20 cellular contexts compared by ENCODE assay signal in genomic region chr2:127578411-127578810, GRCh38. TPM values are rescaled to one million over a fixed set of nuclear protein-coding genes. Genes with fewer than 3 reads are reported as not detected.
DNase-seq lines count a peak whose midpoint lies in the region; ATAC-seq, FAIRE-seq and TF ChIP-seq lines count a peak whose summit lies in the region.
"Had no signal": no experiment of that assay in that cellular context is flagged by ENCODE, and none has a peak within 500 bp of the region (broad histone marks: within the 10 kb centered on the region; RNA-seq: fewer than 3 reads in every experiment).

No MANE protein-coding gene starts in this region.

- dilution Hi-C loops in endothelial cell of umbilical vein (cut with MboI; ENCODE audit: extremely low pct_ligation_motif_present, low sequenced_read_pairs): no loop called here

- peak overlapping the region; percentile 8 for H2AFZ ChIP-seq in endothelial cell of umbilical vein (ENCODE audit: low read depth, low read length)
- H2AFZ ChIP-seq: PC-9 had no signal

- no peaks in the 10 kb centered on the region for H3K9me3 Mint-ChIP-seq in stimulated activated naive B cell treated with anti-CD40 and anti-IgM and Interleukin-4, amounts not matched to agents 10 μg/mL and 1 μg/mL and 100 μg/mL, for 72 hours
- H3K9me3 Mint-ChIP-seq in endodermal cell: no peaks in the 10 kb centered on the region
- H3K9me3 Mint-ChIP-seq: CD14-positive monocyte had no signal

- H3K4me3 ChIP-seq in endothelial cell of umbilical vein (replicated peaks in 1 of 3; ENCODE audit: insufficient read depth in 1 of 3, low read depth in 1 of 3, low read length in 3 of 3) (no peak overlapping the region), endodermal cell (ENCODE audit: low read length) (no peak overlapping the region), BE2C (ENCODE audit: low read depth, low read length) (no peak overlapping the region)
- H3K4me3 ChIP-seq: PC-9 had no signal

- CTCF ChIA-PET in endothelial cell of umbilical vein (lab: Charles Lee): interaction anchor here (7.0 kb wide), 1 partner anchor 13 kb away, joined by 61 read pairs; no protein-coding TSS in a partner anchor

- H3K9ac ChIP-seq in endothelial cell of umbilical vein (replicated peaks; ENCODE audit: extremely low read depth, insufficient read depth, low read length): no peak overlapping the region
- H3K9ac ChIP-seq in endodermal cell (ENCODE audit: extremely low read depth, low read length, poor library complexity, severe bottlenecking): no peak overlapping the region
- H3K9ac ChIP-seq: KMS-11 had no signal

- no peaks in the 10 kb centered on the region for H3K79me2 ChIP-seq in endothelial cell of umbilical vein (ENCODE audit: control insufficient read depth, insufficient read depth, low read length)

- H3K27ac Mint-ChIP-seq in stimulated activated naive B cell treated with anti-CD40 and anti-IgM and Interleukin-4, amounts not matched to agents 10 μg/mL and 1 μg/mL and 100 μg/mL, for 72 hours: peak overlapping the region; percentile 95
- H3K27ac Mint-ChIP-seq in endodermal cell: no peak overlapping the region

- intact Hi-C loops in endothelial cell of umbilical vein (cut with micrococcal nuclease): no loop called here

- H3K4me3 Mint-ChIP-seq in stimulated activated naive B cell treated with anti-CD40 and anti-IgM and Interleukin-4, amounts not matched to agents 10 μg/mL and 1 μg/mL and 100 μg/mL, for 72 hours: no peak overlapping the region
- no peak overlapping the region for H3K4me3 Mint-ChIP-seq in endodermal cell
- H3K4me3 Mint-ChIP-seq: CD14-positive monocyte had no signal

- peak; percentile 30 for DNase-seq in activated CD8-positive, alpha-beta memory T cell treated with anti-CD3 and anti-CD28 coated beads, Interleukin-2, amount 50 U/mL, for 48 hours
- no peak for DNase-seq in activated CD8-positive, alpha-beta memory T cell treated with anti-CD3 and anti-CD28 coated beads for 24 hours
- DNase-seq in GM19239 (ENCODE audit: insufficient read length, low spot score): no peak
- DNase-seq in endothelial cell of umbilical vein (ENCODE audit: low read depth, low spot score): no peak
- no peak for DNase-seq in stimulated activated naive B cell treated with anti-CD40 and anti-IgM and Interleukin-4, amounts not matched to agents 10 μg/mL and 1 μg/mL and 100 μg/mL, for 72 hours
- no peak for DNase-seq in activated gamma-delta T cell (lab: John Stamatoyannopoulos, UW)
- DNase-seq in endodermal cell: no peak
- DNase-seq in BE2C: no peak
- DNase-seq: COR-L47, EL, GOT3, NCI-H1092, NCI-H146, NCI-H2081, NCI-H748 treated with DMSO at 0.1 percent for 48 hours had no signal

- H3K27me3 ChIP-seq in endothelial cell of umbilical vein (ENCODE audit: control insufficient read depth in 2 of 2, insufficient read depth in 2 of 2, low read length in 2 of 2) (peaks cover 2 to 3% of the 10 kb centered on the region in 2 experiments), endodermal cell (ENCODE audit: control insufficient read depth, insufficient read depth, low read length, poor library complexity, severe bottlenecking) (no peaks in the 10 kb centered on the region), BE2C (no peaks in the 10 kb centered on the region)

- peaks cover 36 to 48% of the 10 kb centered on the region in 2 donors for H3K4me1 Mint-ChIP-seq in stimulated activated naive B cell treated with anti-CD40 and anti-IgM and Interleukin-4, amounts not matched to agents 10 μg/mL and 1 μg/mL and 100 μg/mL, for 72 hours
- peaks cover 14% of the 10 kb centered on the region for H3K4me1 Mint-ChIP-seq in endodermal cell

- no peaks in the 10 kb centered on the region for H3K4me1 ChIP-seq in endothelial cell of umbilical vein (ENCODE audit: control insufficient read depth, extremely low read depth, insufficient read depth, low read length)
- no peaks in the 10 kb centered on the region for H3K4me1 ChIP-seq in endodermal cell (ENCODE audit: control insufficient read depth, insufficient read depth, low read length)
- H3K4me1 ChIP-seq in BE2C: no peaks in the 10 kb centered on the region

- H3K9me3 ChIP-seq in endothelial cell of umbilical vein (replicated peaks; ENCODE audit: control insufficient read depth, insufficient read depth, low read length) (no peaks in the 10 kb centered on the region), endodermal cell (ENCODE audit: control insufficient read depth, low read length) (no peaks in the 10 kb centered on the region), BE2C (no peaks in the 10 kb centered on the region)

- no peak overlapping the region for H3K4me2 ChIP-seq in endothelial cell of umbilical vein (ENCODE audit: insufficient read depth, low read length)
- H3K4me2 ChIP-seq: KMS-11, PC-9 had no signal

- H3K36me3 ChIP-seq in endothelial cell of umbilical vein (ENCODE audit: control insufficient read depth in 2 of 2, extremely low read depth in 1 of 2, insufficient read depth in 2 of 2, low read length in 2 of 2) (no peaks in the 10 kb centered on the region), endodermal cell (ENCODE audit: control insufficient read depth, insufficient read depth, low read length) (no peaks in the 10 kb centered on the region), BE2C (no peaks in the 10 kb centered on the region)

- no TSS peak for BruUV-seq in endothelial cell of umbilical vein (replicated peaks; lab: Mats Ljungman, UMichigan)

- POLR2A ChIA-PET in endothelial cell of umbilical vein (lab: Charles Lee): no interaction called here

- TF ChIP-seq POLR2A in endothelial cell of umbilical vein (IDR thresholded peaks at IDR 0.05; ENCODE audit: low read depth, low read length): no peak

- H3K36me3 Mint-ChIP-seq in stimulated activated naive B cell treated with anti-CD40 and anti-IgM and Interleukin-4, amounts not matched to agents 10 μg/mL and 1 μg/mL and 100 μg/mL, for 72 hours: peaks cover 0 to 3% of the 10 kb centered on the region in 2 donors
- no peaks in the 10 kb centered on the region for H3K36me3 Mint-ChIP-seq in endodermal cell (ENCODE audit: low read depth)
- H3K36me3 Mint-ChIP-seq: CD14-positive monocyte had no signal

- TF ChIP-seq CTCF in endothelial cell of umbilical vein (IDR thresholded peaks at IDR 0.05; ENCODE audit: extremely low read depth in 1 of 2, insufficient read depth in 1 of 2, low read depth in 1 of 2, low read length in 2 of 2): no peak
- TF ChIP-seq CTCF in endodermal cell (conservative IDR thresholded peaks at IDR 0.05): no peak
- TF ChIP-seq CTCF in BE2C (IDR thresholded peaks at IDR 0.05; ENCODE audit: low read depth, low read length): no peak

- no peaks in the 10 kb centered on the region for H3K9me1 ChIP-seq in endothelial cell of umbilical vein (replicated peaks; ENCODE audit: control insufficient read depth, extremely low read depth, insufficient read depth, low read length)

- H3K27ac ChIP-seq in endothelial cell of umbilical vein (ENCODE audit: insufficient read depth, low read depth, low read length): no peak overlapping the region
- no peak overlapping the region for H3K27ac ChIP-seq in endodermal cell (ENCODE audit: low read depth, low read length)
- H3K27ac ChIP-seq: KMS-11, PC-9 had no signal

- no peaks in the 10 kb centered on the region for H4K20me1 ChIP-seq in endothelial cell of umbilical vein (replicated peaks; ENCODE audit: control insufficient read depth, extremely low read depth, insufficient read depth, low read length)

- WGBS in endodermal cell (ENCODE audit: insufficient coverage in 1 of 2, insufficient read length in 1 of 2), 2 experiments: 82 to 88% methylated on average over 6 of the region's 6 CpGs

- FAIRE-seq in GM19239 (lab: Jason Lieb, UNC): peak; percentile 55
- no peak for FAIRE-seq in endothelial cell of umbilical vein (lab: Jason Lieb, UNC)
- FAIRE-seq: A204.1 had no signal

- no peak for ATAC-seq in stimulated activated naive B cell treated with anti-CD40 and anti-IgM and Interleukin-4, amounts not matched to agents 10 μg/mL and 1 μg/mL and 100 μg/mL, for 72 hours (replicated peaks)

- no peaks in the 10 kb centered on the region for H3K27me3 Mint-ChIP-seq in stimulated activated naive B cell treated with anti-CD40 and anti-IgM and Interleukin-4, amounts not matched to agents 10 μg/mL and 1 μg/mL and 100 μg/mL, for 72 hours
- peaks cover 2% of the 10 kb centered on the region for H3K27me3 Mint-ChIP-seq in endodermal cell (ENCODE audit: insufficient read depth)

TF ChIP-seq in endothelial cell of umbilical vein, 7 proteins besides CTCF, POLR2A, EP300 and RAD21 (continues in another document):
- no peak for TF ChIP-seq EZH2 (IDR thresholded peaks at IDR 0.05; ENCODE audit: borderline replicate concordance, low read depth, low read length, severe bottlenecking)
- no peak for TF ChIP-seq FOS (IDR thresholded peaks at IDR 0.05; ENCODE audit: borderline replicate concordance, insufficient read depth, low read length)

RNA-seq across cellular contexts. Expression of gene MYO7B, which starts 42.9 kb away (rescaled TPM):
- total RNA-seq in endothelial cell of umbilical vein (0.09 TPM in 1 of 2 replicates, not detected in the other), endodermal cell (under 1 TPM in 1 of 2 donors, not detected in 1; 0.11 TPM)
- 0.17 and 0.18 TPM in 2 replicates for polyA plus RNA-seq in endothelial cell of umbilical vein
- polyA plus RNA-seq in endothelial cell of umbilical vein (2011; cell fraction: cytosol; rRNA removed): 0.17 and 0.28 TPM in 2 replicates
- 0.20 and 0.45 TPM in 2 replicates for polyA plus RNA-seq in endothelial cell of umbilical vein (2011; cell fraction: nucleus; rRNA removed)
- polyA plus RNA-seq in endothelial cell of umbilical vein (2012): 0.11 and 0.29 TPM in 2 replicates
- polyA minus RNA-seq in endothelial cell of umbilical vein: 0.13 and 0.34 TPM in 2 replicates
- not detected for polyA minus RNA-seq in endothelial cell of umbilical vein (2011; cell fraction: cytosol; rRNA and poly(A)+ RNA removed)
- 0.19 and 0.29 TPM in 2 replicates for polyA minus RNA-seq in endothelial cell of umbilical vein (2011; cell fraction: nucleus; rRNA and poly(A)+ RNA removed)
- not detected for polyA plus RNA-seq in endodermal cell (2013, experiment 1 of 2)
- polyA plus RNA-seq in endodermal cell (2013, experiment 2 of 2): not detected
- 0.62 TPM for polyA plus RNA-seq in BE2C (2012; ENCODE audit: insufficient read depth, insufficient read length, low read depth)
- total RNA-seq: NCI-H460, PC-9 had no signal

RNA-seq across cellular contexts. Expression of gene IWS1, which starts 52.1 kb away (rescaled TPM):
- total RNA-seq in endothelial cell of umbilical vein: 44.9 and 51.0 TPM in 2 replicates
- polyA plus RNA-seq in endothelial cell of umbilical vein: 10.4 and 14.7 TPM in 2 replicates
- 30.2 and 32.8 TPM in 2 replicates for polyA plus RNA-seq in endothelial cell of umbilical vein (2011; cell fraction: cytosol; rRNA removed)
- polyA plus RNA-seq in endothelial cell of umbilical vein (2011; cell fraction: nucleus; rRNA removed): 37.0 and 49.6 TPM in 2 replicates
- polyA plus RNA-seq in endothelial cell of umbilical vein (2012): 49.2 and 59.4 TPM in 2 replicates
- 15.6 and 16.1 TPM in 2 replicates for polyA minus RNA-seq in endothelial cell of umbilical vein
- polyA minus RNA-seq in endothelial cell of umbilical vein (2011; cell fraction: cytosol; rRNA and poly(A)+ RNA removed): 20.5 TPM
- polyA minus RNA-seq in endothelial cell of umbilical vein (2011; cell fraction: nucleus; rRNA and poly(A)+ RNA removed): 21.5 and 26.4 TPM in 2 replicates
- total RNA-seq in endodermal cell: 100 to 1,000 TPM in 1 of 2 donors, 10 to 100 TPM in 1; 91.4 to 107 TPM
- 77.9 TPM for polyA plus RNA-seq in endodermal cell (2013, experiment 1 of 2)
- 85.8 TPM for polyA plus RNA-seq in endodermal cell (2013, experiment 2 of 2)
- polyA plus RNA-seq in BE2C (2012; ENCODE audit: insufficient read depth, insufficient read length, low read depth): 29.5 TPM
